Comparison of ENCODE assay signal across 9 cellular contexts in genomic region chr1:190477687-190478192, GRCh38. TPM values are rescaled to one million over a fixed set of nuclear protein-coding genes. Genes with fewer than 3 reads are reported as not detected.
DNase-seq lines count a peak whose midpoint lies in the region; ATAC-seq, FAIRE-seq and TF ChIP-seq lines count a peak whose summit lies in the region.
"Had no signal": no experiment of that assay in that cellular context is flagged by ENCODE, and none has a peak within 500 bp of the region (broad histone marks: within the 10 kb centered on the region; RNA-seq: fewer than 3 reads in every experiment).

TSS of gene BRINP3 (minus strand) at chr1:190477864.

- no peaks in the 10 kb centered on the region for H3K79me2 ChIP-seq in parathyroid adenoma

- intact Hi-C loops in esophagus muscularis mucosa (cut with DNase I), result no loop called here
- intact Hi-C loops in natural killer cell (cut with micrococcal nuclease), result no loop called here

- peaks cover 4 to 11% of the 10 kb centered on the region in 2 donors for H3K9me3 Mint-ChIP-seq in natural killer cell

- no peaks in the 10 kb centered on the region for H3K4me1 Mint-ChIP-seq in natural killer cell

- H3K36me3 ChIP-seq in esophagus muscularis mucosa (no peaks in the 10 kb centered on the region), parathyroid adenoma (ENCODE audit: control insufficient read depth, insufficient read depth, low read length) (no peaks in the 10 kb centered on the region)

- peaks cover 0 to 5% of the 10 kb centered on the region in 2 donors for H3K27me3 Mint-ChIP-seq in natural killer cell (ENCODE audit: low read depth in 2 of 2)

- H3K27ac ChIP-seq in esophagus muscularis mucosa (replicated peaks in 1 of 4) (peak within 1 kb of the TSS; percentile 65 to 78 (median 74)), parathyroid adenoma (no peak within 1 kb of the TSS)

- no peak for TF ChIP-seq POLR2A in esophagus muscularis mucosa (IDR thresholded peaks at IDR 0.05; ENCODE audit: low read depth)

- H3K27me3 ChIP-seq in esophagus muscularis mucosa (peaks cover 0 to 24% (median 2%) of the 10 kb centered on the region in 4 donors), parathyroid adenoma (ENCODE audit: control insufficient read depth, insufficient read depth, low read length) (no peaks in the 10 kb centered on the region)

- TF ChIP-seq CTCF in D721Med (IDR thresholded peaks at IDR 0.05; ENCODE audit: insufficient read depth, missing control alignments) (no peak), esophagus muscularis mucosa (IDR thresholded peaks at IDR 0.05) (no peak), parathyroid adenoma (IDR thresholded peaks at IDR 0.05) (no peak), natural killer cell (IDR thresholded peaks at IDR 0.05) (no peak)

- H3K36me3 Mint-ChIP-seq in natural killer cell, result no peaks in the 10 kb centered on the region

- WGBS in esophagus muscularis mucosa, result 9% methylated on average over 9 of the region's 9 CpGs

- H3K4me3 ChIP-seq in esophagus muscularis mucosa (peak within 1 kb of the TSS; percentile 52 to 62 (median 59)), parathyroid adenoma (ENCODE audit: low read depth, low read length) (no peak within 1 kb of the TSS)

- peaks cover 6 to 25% (median 23%) of the 10 kb centered on the region in 4 donors for H3K4me1 ChIP-seq in esophagus muscularis mucosa
- no peaks in the 10 kb centered on the region for H3K4me1 ChIP-seq in parathyroid adenoma

- peak within 1 kb of the TSS; percentile 67 for H3K4me2 ChIP-seq in parathyroid adenoma (ENCODE audit: low read length)

- H3K9ac ChIP-seq in parathyroid adenoma, result no peak within 1 kb of the TSS

- H2AFZ ChIP-seq in parathyroid adenoma, result no peak within 1 kb of the TSS

- no peak within 1 kb of the TSS for H3K27ac Mint-ChIP-seq in natural killer cell

- no peak for ATAC-seq in natural killer cell

- DNase-seq in D721Med (ENCODE audit: insufficient read length, low spot score) (no peak), OCI-M1 (lab: John Stamatoyannopoulos, UW) (peak; percentile 27), esophagus muscularis mucosa (ENCODE audit: extremely low spot score) (no peak), MV-4-11 (lab: John Stamatoyannopoulos, UW) (no peak), H4 (ENCODE audit: low spot score) (no peak), natural killer cell (no peak)
- no peak for DNase-seq in activated naive CD4-positive, alpha-beta T cell treated with anti-CD3 and anti-CD28 coated beads, Interleukin-2, amount 50 U/mL, for 16 hours

- FAIRE-seq in D721Med (lab: Jason Lieb, UNC), result peak; percentile 56

- H3K9me3 ChIP-seq in esophagus muscularis mucosa, result no peaks in the 10 kb centered on the region
- no peaks in the 10 kb centered on the region for H3K9me3 ChIP-seq in parathyroid adenoma (ENCODE audit: control insufficient read depth, low read length)

- no peak within 1 kb of the TSS for H3K4me3 Mint-ChIP-seq in natural killer cell

- no peak for TF ChIP-seq EP300 in esophagus muscularis mucosa (IDR thresholded peaks at IDR 0.05)

RNA-seq across cellular contexts. Expression of gene BRINP3, which starts in this region (rescaled TPM):
- 10 to 100 TPM in 2 of 4 donors, 1 to 10 TPM in 2; 3.5 to 34.1 (median 9.5) TPM for total RNA-seq in esophagus muscularis mucosa
- 1.5 TPM in 2 replicates for total RNA-seq in H4 (2014; rRNA removed; shearing (Covaris generic))
- total RNA-seq in natural killer cell, result not detected
- total RNA-seq: glomerular endothelial cell had no signal
